Comparison of ENCODE assay signal across 26 cellular contexts in genomic region chr7:25739096-25739495, GRCh38.
"Had no signal": no experiment of that assay in that cellular context is flagged by ENCODE, and none has a peak within 500 bp of the region (broad histone marks: within the 10 kb centered on the region; RNA-seq: fewer than 3 reads in every experiment).

No MANE protein-coding gene starts in this region.

- H3K79me2 ChIP-seq: parathyroid adenoma had no signal

- DNase-seq: dermis blood vessel endothelial cell; effector memory CD4-positive, alpha-beta T cell; erythroblast; esophagus squamous epithelium; foreskin melanocyte; hypothalamus; immature natural killer cell; islet precursor cell; kidney glomerular epithelial cell; left ventricle myocardium superior; lower lobe of right lung; naive thymus-derived CD8-positive, alpha-beta T cell; stimulated activated CD4-positive, alpha-beta T cell treated with anti-CD3 and anti-CD28 coated beads, Interleukin-12 subunit alpha, Interleukin-12 subunit beta, amount 100 ng/mL, for 4 hours; stimulated activated CD4-positive, alpha-beta T cell treated with anti-CD3 and anti-CD28 coated beads, Interleukin-1b, Interleukin-23, amount 100 ng/mL, for 48 hours; stimulated activated CD4-positive, alpha-beta T cell treated with anti-CD3 and anti-CD28 coated beads, Interleukin-4, amount 100 ng/mL, for 1 hour; stimulated activated CD8-positive, alpha-beta memory T cell treated with anti-CD3 and anti-CD28 coated beads, Interleukin-4, amount 100 ng/mL, for 48 hours; stimulated activated naive CD4-positive, alpha-beta T cell; stomach; thyroid gland; upper lobe of left lung had no signal

- H3K9me3 ChIP-seq: esophagus squamous epithelium, lower lobe of right lung, prostate gland, right atrium auricular region, stomach, thyroid gland, upper lobe of left lung had no signal

- H2AFZ ChIP-seq: parathyroid adenoma had no signal

- H3K4me2 ChIP-seq: smooth muscle cell had no signal

- H3K9ac ChIP-seq: parathyroid adenoma had no signal

- H3K4me1 ChIP-seq: esophagus squamous epithelium, lower lobe of right lung, prostate gland, right atrium auricular region, thyroid gland, upper lobe of left lung had no signal

- H3K27ac ChIP-seq: coronary artery, esophagus squamous epithelium, lower lobe of right lung, parathyroid adenoma, prostate gland, right atrium auricular region, stomach, thyroid gland, upper lobe of left lung had no signal

- H3K36me3 ChIP-seq: esophagus squamous epithelium, lower lobe of right lung, prostate gland, right atrium auricular region, stomach, thyroid gland, upper lobe of left lung had no signal

- H3K4me3 Mint-ChIP-seq: immature natural killer cell; naive thymus-derived CD8-positive, alpha-beta T cell had no signal

- H3K27ac Mint-ChIP-seq: immature natural killer cell; naive thymus-derived CD8-positive, alpha-beta T cell had no signal

- H3K4me3 ChIP-seq: coronary artery, esophagus squamous epithelium, lower lobe of right lung, prostate gland, right atrium auricular region, smooth muscle cell, stomach, thyroid gland, upper lobe of left lung had no signal

- ATAC-seq: left ventricle myocardium superior; naive thymus-derived CD8-positive, alpha-beta T cell; sciatic nerve had no signal

- H3K4me1 Mint-ChIP-seq: immature natural killer cell; naive thymus-derived CD8-positive, alpha-beta T cell had no signal

- H3K36me3 Mint-ChIP-seq: immature natural killer cell; naive thymus-derived CD8-positive, alpha-beta T cell had no signal

- H3K27me3 ChIP-seq: right atrium auricular region, stomach, thyroid gland, upper lobe of left lung had no signal
